8 cellular contexts compared by ENCODE assay signal in genomic region chr19:14209401-14209800, GRCh38. TPM values are rescaled to one million over a fixed set of nuclear protein-coding genes. Genes with fewer than 3 reads are reported as not detected.
A peak's percentile ranks its signal among the peaks of the same experiment; 100 is the strongest.
DNase-seq lines count a peak whose midpoint lies in the region; ATAC-seq and TF ChIP-seq lines count a peak whose summit lies in the region.
"Not testable (repeated sequence)": the region's sequence is repeated elsewhere in the genome, so short reads cannot be mapped to it uniquely, and the experiment has no call there.

No MANE protein-coding gene starts in this region.

- H3K27ac Mint-ChIP-seq in CD4-positive, alpha-beta T cell; activated CD4-positive, alpha-beta T cell treated with anti-CD3 and anti-CD28 coated beads for 36 hours; activated naive CD8-positive, alpha-beta T cell treated with anti-CD3 and anti-CD28 coated beads, Interleukin-2, amount 10 ng/mL, durations not matched to agents 7 days and 5 days; glutamatergic neuron (ENCODE audit: unreplicated experiment); natural killer cell treated with Interleukin-12 subunit alpha and Interleukin-12 subunit beta and Interleukin-15 and Interleukin-18, amount 100 ng/mL, for 72 hours: not testable (repeated sequence)
- H3K27ac Mint-ChIP-seq in stimulated activated naive CD8-positive, alpha-beta T cell treated with anti-CD3 and anti-CD28 coated beads, Interleukin-15, amount 100 ng/mL, for 72 hours, result peak overlapping the region in 1 of 2 donors; percentile 66

- H3K9me3 Mint-ChIP-seq in CD4-positive, alpha-beta T cell; activated CD4-positive, alpha-beta T cell treated with anti-CD3 and anti-CD28 coated beads for 36 hours (ENCODE audit: low read depth); activated naive CD8-positive, alpha-beta T cell treated with anti-CD3 and anti-CD28 coated beads, Interleukin-2, amount 10 ng/mL, durations not matched to agents 7 days and 5 days; glutamatergic neuron (ENCODE audit: unreplicated experiment); natural killer cell treated with Interleukin-12 subunit alpha and Interleukin-12 subunit beta and Interleukin-15 and Interleukin-18, amount 100 ng/mL, for 72 hours; stimulated activated naive CD8-positive, alpha-beta T cell treated with anti-CD3 and anti-CD28 coated beads, Interleukin-15, amount 100 ng/mL, for 72 hours: not testable (repeated sequence)

- H3K4me3 Mint-ChIP-seq in CD4-positive, alpha-beta T cell, result peak overlapping the region; percentile 84
- peak overlapping the region; percentile 45 for H3K4me3 Mint-ChIP-seq in activated CD4-positive, alpha-beta T cell treated with anti-CD3 and anti-CD28 coated beads for 36 hours
- peak overlapping the region; percentile 50 for H3K4me3 Mint-ChIP-seq in activated naive CD8-positive, alpha-beta T cell treated with anti-CD3 and anti-CD28 coated beads, Interleukin-2, amount 10 ng/mL, durations not matched to agents 7 days and 5 days
- peak overlapping the region; percentile 81 for H3K4me3 Mint-ChIP-seq in glutamatergic neuron (ENCODE audit: unreplicated experiment)
- H3K4me3 Mint-ChIP-seq in natural killer cell treated with Interleukin-12 subunit alpha and Interleukin-12 subunit beta and Interleukin-15 and Interleukin-18, amount 100 ng/mL, for 72 hours, result peak overlapping the region; percentile 60
- H3K4me3 Mint-ChIP-seq in stimulated activated naive CD8-positive, alpha-beta T cell treated with anti-CD3 and anti-CD28 coated beads, Interleukin-15, amount 100 ng/mL, for 72 hours, result peak overlapping the region; percentile 69 to 76

- not testable (repeated sequence) for H3K27me3 Mint-ChIP-seq in CD4-positive, alpha-beta T cell
- H3K27me3 Mint-ChIP-seq in activated CD4-positive, alpha-beta T cell treated with anti-CD3 and anti-CD28 coated beads for 36 hours, result peaks cover 11% of the 10 kb centered on the region
- peaks cover 39% of the 10 kb centered on the region for H3K27me3 Mint-ChIP-seq in activated naive CD8-positive, alpha-beta T cell treated with anti-CD3 and anti-CD28 coated beads, Interleukin-2, amount 10 ng/mL, durations not matched to agents 7 days and 5 days
- peaks cover 15% of the 10 kb centered on the region for H3K27me3 Mint-ChIP-seq in glutamatergic neuron (ENCODE audit: unreplicated experiment)
- H3K27me3 Mint-ChIP-seq in natural killer cell treated with Interleukin-12 subunit alpha and Interleukin-12 subunit beta and Interleukin-15 and Interleukin-18, amount 100 ng/mL, for 72 hours, result peaks cover 8 to 15% of the 10 kb centered on the region in 2 donors
- peaks cover 49% of the 10 kb centered on the region for H3K27me3 Mint-ChIP-seq in stimulated activated naive CD8-positive, alpha-beta T cell treated with anti-CD3 and anti-CD28 coated beads, Interleukin-15, amount 100 ng/mL, for 72 hours

- peaks cover 12% of the 10 kb centered on the region for H3K36me3 Mint-ChIP-seq in CD4-positive, alpha-beta T cell (ENCODE audit: low read depth)
- H3K36me3 Mint-ChIP-seq in activated CD4-positive, alpha-beta T cell treated with anti-CD3 and anti-CD28 coated beads for 36 hours (ENCODE audit: low read depth); activated naive CD8-positive, alpha-beta T cell treated with anti-CD3 and anti-CD28 coated beads, Interleukin-2, amount 10 ng/mL, durations not matched to agents 7 days and 5 days; glutamatergic neuron (ENCODE audit: unreplicated experiment); natural killer cell treated with Interleukin-12 subunit alpha and Interleukin-12 subunit beta and Interleukin-15 and Interleukin-18, amount 100 ng/mL, for 72 hours: not testable (repeated sequence)

- POLR2A ChIA-PET in CD4-positive, alpha-beta T cell (lab: Charles Lee); activated CD4-positive, alpha-beta T cell treated with anti-CD3 and anti-CD28 coated beads for 36 hours (lab: Charles Lee); activated naive CD8-positive, alpha-beta T cell treated with anti-CD3 and anti-CD28 coated beads, Interleukin-2, amount 10 ng/mL, durations not matched to agents 7 days and 5 days (lab: Charles Lee): not testable (repeated sequence)

- intact Hi-C loops in CD4-positive, alpha-beta T cell (cut with DNase I, micrococcal nuclease), result loop anchor here in 1 of 2 experiments (5.0 kb wide), 1 partner anchor 327 kb away; no protein-coding TSS in a partner anchor
- intact Hi-C loops in activated CD4-positive, alpha-beta T cell treated with anti-CD3 and anti-CD28 coated beads for 36 hours (cut with DNase I, micrococcal nuclease), result loop anchor here in 1 of 2 experiments (5.0 to 10.0 kb wide), 2 partner anchors 72 to 205 kb away; partner anchors contain the start of genes ASF1B and DDX39A

- H3K36me3 ChIP-seq in H7 (replicated peaks; ENCODE audit: control insufficient read depth, insufficient read depth, low read length), result not testable (repeated sequence)

- TF ChIP-seq CTCF in CD4-positive, alpha-beta T cell (IDR thresholded peaks at IDR 0.05); glutamatergic neuron (IDR thresholded peaks at IDR 0.05; ENCODE audit: partially characterized antibody, unreplicated experiment): not testable (repeated sequence)

- not testable (repeated sequence) for H3K27me3 ChIP-seq in CD4-positive, alpha-beta T cell (ENCODE audit: control insufficient read depth, insufficient read depth, low read length); H7 (ENCODE audit: control insufficient read depth, insufficient read depth, low read length)

- H3K27ac ChIP-seq in CD4-positive, alpha-beta T cell (ENCODE audit: low read depth, low read length), result not testable (repeated sequence)

- not testable (repeated sequence) for DNase-seq in CD4-positive, alpha-beta T cell; H7; activated CD4-positive, alpha-beta T cell treated with anti-CD3 and anti-CD28 coated beads for 36 hours; activated naive CD8-positive, alpha-beta T cell treated with anti-CD3 and anti-CD28 coated beads, Interleukin-2, amount 10 ng/mL, durations not matched to agents 7 days and 5 days; glutamatergic neuron; natural killer cell treated with Interleukin-12 subunit alpha and Interleukin-12 subunit beta and Interleukin-15 and Interleukin-18, amount 100 ng/mL, for 72 hours (ENCODE audit: low spot score); stimulated activated naive CD8-positive, alpha-beta T cell treated with anti-CD3 and anti-CD28 coated beads, Interleukin-15, amount 100 ng/mL, for 72 hours
- DNase-seq in NCI-H2196 (lab: John Stamatoyannopoulos, UW; ENCODE audit: unreplicated experiment), result peak; percentile 12

- H3K4me1 Mint-ChIP-seq in CD4-positive, alpha-beta T cell (ENCODE audit: low read depth), result peaks cover 33% of the 10 kb centered on the region
- peaks cover 22% of the 10 kb centered on the region for H3K4me1 Mint-ChIP-seq in activated CD4-positive, alpha-beta T cell treated with anti-CD3 and anti-CD28 coated beads for 36 hours
- H3K4me1 Mint-ChIP-seq in activated naive CD8-positive, alpha-beta T cell treated with anti-CD3 and anti-CD28 coated beads, Interleukin-2, amount 10 ng/mL, durations not matched to agents 7 days and 5 days, result peaks cover 13% of the 10 kb centered on the region
- H3K4me1 Mint-ChIP-seq in glutamatergic neuron (ENCODE audit: low read depth, unreplicated experiment), result not testable (repeated sequence)
- H3K4me1 Mint-ChIP-seq in natural killer cell treated with Interleukin-12 subunit alpha and Interleukin-12 subunit beta and Interleukin-15 and Interleukin-18, amount 100 ng/mL, for 72 hours (ENCODE audit: low read depth in 2 of 2), result peaks cover 14 to 17% of the 10 kb centered on the region in 2 donors
- H3K4me1 Mint-ChIP-seq in stimulated activated naive CD8-positive, alpha-beta T cell treated with anti-CD3 and anti-CD28 coated beads, Interleukin-15, amount 100 ng/mL, for 72 hours, result peaks cover 31% of the 10 kb centered on the region

- not testable (repeated sequence) for ATAC-seq in CD4-positive, alpha-beta T cell (ENCODE audit: poor library complexity); activated CD4-positive, alpha-beta T cell treated with anti-CD3 and anti-CD28 coated beads for 36 hours; activated naive CD8-positive, alpha-beta T cell treated with anti-CD3 and anti-CD28 coated beads, Interleukin-2, amount 10 ng/mL, durations not matched to agents 7 days and 5 days (ENCODE audit: low read depth); natural killer cell treated with Interleukin-12 subunit alpha and Interleukin-12 subunit beta and Interleukin-15 and Interleukin-18, amount 100 ng/mL, for 72 hours; stimulated activated naive CD8-positive, alpha-beta T cell treated with anti-CD3 and anti-CD28 coated beads, Interleukin-15, amount 100 ng/mL, for 72 hours

- CTCF ChIA-PET in CD4-positive, alpha-beta T cell (lab: Charles Lee), result not testable (repeated sequence)
- CTCF ChIA-PET in activated CD4-positive, alpha-beta T cell treated with anti-CD3 and anti-CD28 coated beads for 36 hours (lab: Charles Lee), result interaction anchor here (0.6 kb wide), 1 partner anchor 11 kb away, joined by 3 read pairs; no protein-coding TSS in a partner anchor

- peak overlapping the region; percentile 31 for H3K4me3 ChIP-seq in H7 (ENCODE audit: insufficient read depth, low read depth, low read length)

- H3K9me3 ChIP-seq in CD4-positive, alpha-beta T cell (ENCODE audit: control insufficient read depth, low read length), result not testable (repeated sequence)

RNA-seq across cellular contexts. Expression of gene ADGRL1, which starts 3.4 kb away (rescaled TPM):
- 10 to 100 TPM; 22.2 to 23.9 TPM for total RNA-seq in CD4-positive, alpha-beta T cell
- 60.7 and 74.4 TPM in 2 replicates for total RNA-seq in H7 (2014; rRNA removed; shearing (Covaris generic))
- 10 to 100 TPM; 20.8 to 23.5 TPM for total RNA-seq in activated CD4-positive, alpha-beta T cell treated with anti-CD3 and anti-CD28 coated beads for 36 hours
- total RNA-seq in activated naive CD8-positive, alpha-beta T cell treated with anti-CD3 and anti-CD28 coated beads, Interleukin-2, amount 10 ng/mL, durations not matched to agents 7 days and 5 days, result 10 to 100 TPM; 15.0 to 16.4 TPM
- 68.1 TPM for total RNA-seq in glutamatergic neuron (ENCODE audit: unreplicated experiment)
- 1 to 10 TPM; 6.5 to 8.2 TPM for total RNA-seq in natural killer cell treated with Interleukin-12 subunit alpha and Interleukin-12 subunit beta and Interleukin-15 and Interleukin-18, amount 100 ng/mL, for 72 hours
